ENCODE assay signal across 1 cellular context in the genomic region with DNA sequence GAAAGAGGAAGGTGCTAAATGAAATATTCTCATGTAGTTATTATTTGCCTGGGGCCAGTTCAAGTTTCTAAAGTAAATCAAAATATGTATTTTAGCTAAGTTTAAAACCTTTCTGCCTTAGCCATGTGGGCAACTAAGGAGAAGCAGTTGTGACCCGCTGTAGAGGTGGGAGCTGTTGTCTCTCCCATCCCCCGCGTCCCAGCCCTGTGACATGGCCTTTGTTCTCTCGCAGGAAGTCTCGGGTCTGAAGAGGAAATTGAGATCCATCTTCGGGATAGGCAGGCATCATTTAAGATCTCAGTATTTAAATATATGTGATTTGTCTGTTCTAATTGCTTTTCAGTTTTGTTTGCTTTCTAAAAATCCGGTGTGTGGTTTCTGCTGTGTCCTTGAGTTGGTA.
TF ChIP-seq lines count a peak whose summit lies in the region.

No MANE protein-coding gene starts in this region.

TF ChIP-seq in GM23338, 12 proteins besides CTCF, POLR2A, EP300 and RAD21:
- TF ChIP-seq NANOG (IDR thresholded peaks at IDR 0.05; ENCODE audit: borderline replicate concordance) (no peak), STAT1 (IDR thresholded peaks at IDR 0.05; ENCODE audit: unreplicated experiment) (no peak), ZNF114 (CRISPR knock-in tag; IDR thresholded peaks at IDR 0.05) (no peak), ETS1 (IDR thresholded peaks at IDR 0.05) (no peak), EZH2phosphoT487 (IDR thresholded peaks at IDR 0.05; ENCODE audit: unreplicated experiment) (no peak), ZNF331 (CRISPR knock-in tag; IDR thresholded peaks at IDR 0.05; ENCODE audit: low read depth) (no peak), ZNF462 (CRISPR knock-in tag; IDR thresholded peaks at IDR 0.05) (no peak), EZH2 (IDR thresholded peaks at IDR 0.05; ENCODE audit: low read depth, unreplicated experiment) (no peak), JUNB (IDR thresholded peaks at IDR 0.05; ENCODE audit: unreplicated experiment) (no peak), POLR2AphosphoS5 (IDR thresholded peaks at IDR 0.05; ENCODE audit: low read depth) (no peak)
- TF ChIP-seq, protein P1, sequence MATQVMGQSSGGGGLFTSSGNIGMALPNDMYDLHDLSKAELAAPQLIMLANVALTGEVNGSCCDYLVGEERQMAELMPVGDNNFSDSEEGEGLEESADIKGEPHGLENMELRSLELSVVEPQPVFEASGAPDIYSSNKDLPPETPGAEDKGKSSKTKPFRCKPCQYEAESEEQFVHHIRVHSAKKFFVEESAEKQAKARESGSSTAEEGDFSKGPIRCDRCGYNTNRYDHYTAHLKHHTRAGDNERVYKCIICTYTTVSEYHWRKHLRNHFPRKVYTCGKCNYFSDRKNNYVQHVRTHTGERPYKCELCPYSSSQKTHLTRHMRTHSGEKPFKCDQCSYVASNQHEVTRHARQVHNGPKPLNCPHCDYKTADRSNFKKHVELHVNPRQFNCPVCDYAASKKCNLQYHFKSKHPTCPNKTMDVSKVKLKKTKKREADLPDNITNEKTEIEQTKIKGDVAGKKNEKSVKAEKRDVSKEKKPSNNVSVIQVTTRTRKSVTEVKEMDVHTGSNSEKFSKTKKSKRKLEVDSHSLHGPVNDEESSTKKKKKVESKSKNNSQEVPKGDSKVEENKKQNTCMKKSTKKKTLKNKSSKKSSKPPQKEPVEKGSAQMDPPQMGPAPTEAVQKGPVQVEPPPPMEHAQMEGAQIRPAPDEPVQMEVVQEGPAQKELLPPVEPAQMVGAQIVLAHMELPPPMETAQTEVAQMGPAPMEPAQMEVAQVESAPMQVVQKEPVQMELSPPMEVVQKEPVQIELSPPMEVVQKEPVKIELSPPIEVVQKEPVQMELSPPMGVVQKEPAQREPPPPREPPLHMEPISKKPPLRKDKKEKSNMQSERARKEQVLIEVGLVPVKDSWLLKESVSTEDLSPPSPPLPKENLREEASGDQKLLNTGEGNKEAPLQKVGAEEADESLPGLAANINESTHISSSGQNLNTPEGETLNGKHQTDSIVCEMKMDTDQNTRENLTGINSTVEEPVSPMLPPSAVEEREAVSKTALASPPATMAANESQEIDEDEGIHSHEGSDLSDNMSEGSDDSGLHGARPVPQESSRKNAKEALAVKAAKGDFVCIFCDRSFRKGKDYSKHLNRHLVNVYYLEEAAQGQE (IDR thresholded peaks at IDR 0.05; ENCODE audit: unreplicated experiment), result no peak
